Comparison of ENCODE assay signal across 30 cellular contexts in the genomic region with DNA sequence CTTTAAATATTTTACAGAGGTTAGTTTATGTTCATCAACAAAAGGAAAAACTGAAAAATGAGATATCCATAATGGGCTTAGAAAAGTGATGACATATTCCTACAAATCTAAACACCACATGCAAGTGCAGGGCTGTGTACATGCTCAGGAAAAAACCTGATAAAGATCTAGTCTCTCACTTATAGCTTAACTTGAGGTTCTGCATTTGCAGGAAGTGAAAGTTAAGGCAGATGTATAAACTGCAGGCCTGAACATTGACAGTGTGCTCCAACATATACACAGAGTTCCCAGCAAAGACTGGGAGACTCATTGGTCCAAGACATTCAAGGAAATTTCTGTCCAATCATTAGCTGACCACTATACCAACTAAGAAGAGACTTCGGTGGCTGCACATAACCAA.
DNase-seq lines count a peak whose midpoint lies in the region; ATAC-seq, FAIRE-seq and TF ChIP-seq lines count a peak whose summit lies in the region.
"Had no signal": no experiment of that assay in that cellular context is flagged by ENCODE, and none has a peak within 500 bp of the region (broad histone marks: within the 10 kb centered on the region; RNA-seq: fewer than 3 reads in every experiment).

No MANE protein-coding gene starts in this region.

- no peaks in the 10 kb centered on the region for H3K4me1 Mint-ChIP-seq in stimulated activated memory B cell treated with anti-CD40 and anti-IgM and Interleukin-4, amounts not matched to agents 10 μg/mL and 1 μg/mL and 100 μg/mL, for 72 hours
- no peaks in the 10 kb centered on the region for H3K4me1 Mint-ChIP-seq in activated T-helper 1 cell treated with anti-CD3 and anti-CD28 coated beads, Interleukin-12 subunit alpha, Interleukin-12 subunit beta, Interleukin-2, Interleukin-4 antibody, amounts not matched to agents 30 ng/mL and 10 ng/mL and 1 ng/mL, durations not matched to agents 14 hours and 24 hours and 36 hours (ENCODE audit: low read depth)
- H3K4me1 Mint-ChIP-seq: CD8-positive, alpha-beta memory T cell had no signal

- H3K36me3 Mint-ChIP-seq in stimulated activated memory B cell treated with anti-CD40 and anti-IgM and Interleukin-4, amounts not matched to agents 10 μg/mL and 1 μg/mL and 100 μg/mL, for 72 hours, result no peaks in the 10 kb centered on the region
- H3K36me3 Mint-ChIP-seq in activated T-helper 1 cell treated with anti-CD3 and anti-CD28 coated beads, Interleukin-12 subunit alpha, Interleukin-12 subunit beta, Interleukin-2, Interleukin-4 antibody, amounts not matched to agents 30 ng/mL and 10 ng/mL and 1 ng/mL, durations not matched to agents 14 hours and 24 hours and 36 hours (ENCODE audit: low read depth), result no peaks in the 10 kb centered on the region
- H3K36me3 Mint-ChIP-seq: IgD-negative memory B cell, natural killer cell had no signal

- H2AK5ac ChIP-seq in H1 (ENCODE audit: low read depth, low read length), result no peak overlapping the region

- no peak for TF ChIP-seq EP300 in H1 (IDR thresholded peaks at IDR 0.05; ENCODE audit: borderline replicate concordance in 1 of 2, low read depth in 2 of 2, low read length in 2 of 2)
- no peak for TF ChIP-seq EP300 in SK-N-SH (IDR thresholded peaks at IDR 0.05; ENCODE audit: borderline replicate concordance in 1 of 2, low read depth in 1 of 2, low read length in 1 of 2)

- CTCF ChIA-PET in H1 (lab: Charles Lee; ENCODE audit: partially characterized antibody), result interaction anchor here (0.9 to 1.0 kb wide), 2 partner anchors 66 kb away, joined by 3 to 4 read pairs; no protein-coding TSS in a partner anchor
- CTCF ChIA-PET in SK-N-SH (lab: Yijun Ruan, JAX), result no interaction called here

- H3K27ac Mint-ChIP-seq in stimulated activated memory B cell treated with anti-CD40 and anti-IgM and Interleukin-4, amounts not matched to agents 10 μg/mL and 1 μg/mL and 100 μg/mL, for 72 hours, result no peak overlapping the region
- H3K27ac Mint-ChIP-seq in activated T-helper 1 cell treated with anti-CD3 and anti-CD28 coated beads, Interleukin-12 subunit alpha, Interleukin-12 subunit beta, Interleukin-2, Interleukin-4 antibody, amounts not matched to agents 30 ng/mL and 10 ng/mL and 1 ng/mL, durations not matched to agents 14 hours and 24 hours and 36 hours, result no peak overlapping the region
- H3K27ac Mint-ChIP-seq: CD8-positive, alpha-beta memory T cell; IgD-negative memory B cell; natural killer cell had no signal

- no peaks in the 10 kb centered on the region for H3K79me2 ChIP-seq in H1 (ENCODE audit: control insufficient read depth in 1 of 2, insufficient read depth in 2 of 2, low read length in 2 of 2)
- no peaks in the 10 kb centered on the region for H3K79me2 ChIP-seq in SK-N-SH (ENCODE audit: insufficient read depth)

- no peaks in the 10 kb centered on the region for H3F3A ChIP-seq in SK-N-SH (replicated peaks; ENCODE audit: insufficient read depth)

- TF ChIP-seq CTCF in H1 (IDR thresholded peaks at IDR 0.05; ENCODE audit: control extremely low read depth in 1 of 3, insufficient read depth in 1 of 3, low read depth in 1 of 3, low read length in 3 of 3) (no peak), SK-N-SH (IDR thresholded peaks at IDR 0.05) (no peak)

- H3K9ac ChIP-seq in H1 (replicated peaks in 1 of 4; ENCODE audit: extremely low read depth in 1 of 4, low read depth in 3 of 4, low read length in 3 of 4), result no peak overlapping the region; a peak in 1 of 7 replicates
- no peak overlapping the region for H3K9ac ChIP-seq in SK-N-SH
- H3K9ac ChIP-seq: GM23248 had no signal

- H3K27ac ChIP-seq in H1 (ENCODE audit: low read depth, low read length) (peak overlapping the region; percentile 57; the same call in 1 of the 2 replicates), SK-N-SH (ENCODE audit: low read depth in 2 of 2, low read length in 1 of 2) (no peak overlapping the region)
- H3K27ac ChIP-seq: A549, adrenal gland, brain microvascular endothelial cell, GM23248, lower lobe of right lung, thoracic aorta, uterus, WERI-Rb-1 had no signal

- no peak overlapping the region for H2BK15ac ChIP-seq in H1 (ENCODE audit: low read length)

- H4K91ac ChIP-seq in H1 (replicated peaks; ENCODE audit: insufficient read length, low read length), result peak overlapping the region; percentile 13

- H3K4me1 ChIP-seq in H1 (replicated peaks in 1 of 4; ENCODE audit: control insufficient read depth in 3 of 4, insufficient read depth in 4 of 4, low read length in 3 of 4) (peaks cover 5 to 7% (median 6%) of the 10 kb centered on the region in 4 experiments; a peak in 5 of 7 replicates), SK-N-SH (ENCODE audit: control insufficient read depth in 1 of 2, insufficient read depth in 2 of 2, low read depth in 1 of 2, low read length in 1 of 2) (no peaks in the 10 kb centered on the region; a peak in 1 of 4 replicates)
- H3K4me1 ChIP-seq: A549, adrenal gland, lower lobe of right lung, uterus had no signal

- H3K4ac ChIP-seq in H1 (replicated peaks; ENCODE audit: insufficient read length, low read depth, low read length), result peak overlapping the region; percentile 88

- H3K27me3 ChIP-seq in H1 (replicated peaks in 1 of 4; ENCODE audit: control insufficient read depth in 3 of 4, extremely low read depth in 1 of 4, insufficient read depth in 3 of 4, low read length in 3 of 4) (no peaks in the 10 kb centered on the region; a peak in 1 of 7 replicates), SK-N-SH (ENCODE audit: insufficient read depth) (no peaks in the 10 kb centered on the region)
- H3K27me3 ChIP-seq: adrenal gland, brain microvascular endothelial cell, uterus had no signal

- H3K4me3 ChIP-seq in H1 (ENCODE audit: extremely low read depth in 1 of 4, insufficient read depth in 2 of 4, low read depth in 3 of 4, low read length in 4 of 4) (peak overlapping the region in 1 of 4 experiments; percentile 27; a peak in 1 of 8 replicates), SK-N-SH (ENCODE audit: low read depth in 2 of 2, low read length in 1 of 2) (no peak overlapping the region)
- H3K4me3 ChIP-seq: A549, adrenal gland, GM23248, lower lobe of right lung, thoracic aorta, uterus had no signal

- no peak for TF ChIP-seq RAD21 in H1 (IDR thresholded peaks at IDR 0.05 in 1 of 2, conservative IDR thresholded peaks at IDR 0.05 in 1 of 2; ENCODE audit: low read depth in 2 of 2, low read length in 2 of 2)
- TF ChIP-seq RAD21 in SK-N-SH (IDR thresholded peaks at IDR 0.05; ENCODE audit: low read length), result no peak

- ATAC-seq in GM18502 (IDR thresholded peaks at IDR 0.05; ENCODE audit: poor library complexity, unreplicated experiment) (peak; percentile 55), HG03175 (IDR thresholded peaks at IDR 0.05; ENCODE audit: unreplicated experiment) (peak; percentile 51)
- ATAC-seq in stimulated activated memory B cell treated with anti-CD40 and anti-IgM and Interleukin-4, amounts not matched to agents 10 μg/mL and 1 μg/mL and 100 μg/mL, for 72 hours, result no peak
- ATAC-seq: A549; activated T-cell treated with anti-CD3 and anti-CD28 coated beads, Interleukin-2, amount 50 U/mL, for 4 hours; lower lobe of right lung; natural killer cell; PC-3; stimulated activated naive CD8-positive, alpha-beta T cell treated with anti-CD3 and anti-CD28 coated beads, Interleukin-15, Interleukin-2, amounts not matched to agents 100 U/mL and 50 U/mL, for 24 hours had no signal

- peak overlapping the region; percentile 18 for H2BK120ac ChIP-seq in H1 (replicated peaks; ENCODE audit: low read depth, low read length)

- TF ChIP-seq POLR2A in H1 (IDR thresholded peaks at IDR 0.05; ENCODE audit: control extremely low read depth in 1 of 2, low read depth in 2 of 2, low read length in 2 of 2), result no peak

- POLR2A ChIA-PET in H1 (lab: Charles Lee; ENCODE audit: partially characterized antibody) (interaction anchor here (1.1 to 1.3 kb wide), 2 partner anchors 13 to 20 kb away, joined by 3 read pairs; no protein-coding TSS in a partner anchor), SK-N-SH (lab: Yijun Ruan, JAX) (no interaction called here)

- H2BK5ac ChIP-seq in H1 (ENCODE audit: low read depth, low read length), result peak overlapping the region; percentile 76; the same call in 1 of the 2 replicates

- peak overlapping the region; percentile 56 for H2BK12ac ChIP-seq in H1 (ENCODE audit: low read depth, low read length)

- no peak overlapping the region for H3K23ac ChIP-seq in H1 (ENCODE audit: insufficient read length)

- no peaks in the 10 kb centered on the region for H3K9me2 ChIP-seq in SK-N-SH

- H2AFZ ChIP-seq in H1 (ENCODE audit: low read length) (no peak overlapping the region), SK-N-SH (ENCODE audit: low read depth) (no peak overlapping the region)
- H2AFZ ChIP-seq: GM23248 had no signal

- no peak overlapping the region for H3K56ac ChIP-seq in H1 (replicated peaks; ENCODE audit: insufficient read length, low read depth, low read length)

- no peak overlapping the region for H3K14ac ChIP-seq in H1 (ENCODE audit: insufficient read length)

- H3K9me3 ChIP-seq in H1 (ENCODE audit: insufficient read depth in 2 of 2, low read depth in 1 of 2, low read length in 1 of 2) (peaks cover 35 to 51% of the 10 kb centered on the region in 2 experiments), SK-N-SH (no peaks in the 10 kb centered on the region)
- H3K9me3 ChIP-seq: A549, adrenal gland, lower lobe of right lung, thoracic aorta, uterus had no signal

- no peak overlapping the region for H4K8ac ChIP-seq in H1 (ENCODE audit: extremely low read depth, insufficient read depth, low read length)

- no peak for FAIRE-seq in H1 (lab: Jason Lieb, UNC)
- FAIRE-seq: A549 had no signal

- peak overlapping the region; percentile 99 for H2BK20ac ChIP-seq in H1 (ENCODE audit: low read length)

- H3K23me2 ChIP-seq in H1 (ENCODE audit: low read depth, low read length), result no peaks in the 10 kb centered on the region

- peaks cover 10% of the 10 kb centered on the region for H3K27me3 Mint-ChIP-seq in stimulated activated memory B cell treated with anti-CD40 and anti-IgM and Interleukin-4, amounts not matched to agents 10 μg/mL and 1 μg/mL and 100 μg/mL, for 72 hours
- H3K27me3 Mint-ChIP-seq in activated T-helper 1 cell treated with anti-CD3 and anti-CD28 coated beads, Interleukin-12 subunit alpha, Interleukin-12 subunit beta, Interleukin-2, Interleukin-4 antibody, amounts not matched to agents 30 ng/mL and 10 ng/mL and 1 ng/mL, durations not matched to agents 14 hours and 24 hours and 36 hours (ENCODE audit: insufficient read depth), result peaks cover 6% of the 10 kb centered on the region

- peak overlapping the region; percentile 75 for H4K5ac ChIP-seq in H1 (ENCODE audit: insufficient read length, low read depth, low read length)

- WGBS in H1 (ENCODE audit: extremely low coverage in 1 of 2, insufficient coverage in 1 of 2, insufficient read length in 1 of 2, insufficient replicate concordance in 2 of 2, low coverage in 1 of 2, low lambda C conversion rate in 2 of 2, missing lambda C conversion rate in 1 of 2), 2 experiments, result 93% methylated on average over 1 of the region's 1 CpG; no CpG with 5 or more reads in 1 of the 2 experiments
- WGBS in SK-N-SH (ENCODE audit: low lambda C conversion rate), result 36% methylated on average over 1 of the region's 1 CpG

- H3K4me2 ChIP-seq in H1 (ENCODE audit: insufficient read depth in 1 of 2, low read depth in 2 of 2, low read length in 2 of 2) (peak overlapping the region; percentile 7 to 12; a peak in 1 of 4 replicates), SK-N-SH (no peak overlapping the region)
- H3K4me2 ChIP-seq: A549 had no signal

- no peak overlapping the region for H3K4me3 Mint-ChIP-seq in stimulated activated memory B cell treated with anti-CD40 and anti-IgM and Interleukin-4, amounts not matched to agents 10 μg/mL and 1 μg/mL and 100 μg/mL, for 72 hours
- no peak overlapping the region for H3K4me3 Mint-ChIP-seq in activated T-helper 1 cell treated with anti-CD3 and anti-CD28 coated beads, Interleukin-12 subunit alpha, Interleukin-12 subunit beta, Interleukin-2, Interleukin-4 antibody, amounts not matched to agents 30 ng/mL and 10 ng/mL and 1 ng/mL, durations not matched to agents 14 hours and 24 hours and 36 hours
- H3K4me3 Mint-ChIP-seq: activated T-cell treated with anti-CD3 and anti-CD28 coated beads, Interleukin-2, amount 50 U/mL, for 4 hours; CD8-positive, alpha-beta memory T cell; IgD-negative memory B cell; natural killer cell had no signal

- H4K20me1 ChIP-seq in H1 (replicated peaks in 1 of 2; ENCODE audit: control insufficient read depth in 1 of 2, insufficient read depth in 2 of 2, low read length in 2 of 2), result no peaks in the 10 kb centered on the region
- H4K20me1 ChIP-seq in SK-N-SH (ENCODE audit: insufficient read depth), result no peaks in the 10 kb centered on the region

- peaks cover 3% of the 10 kb centered on the region for H3K9me3 Mint-ChIP-seq in stimulated activated memory B cell treated with anti-CD40 and anti-IgM and Interleukin-4, amounts not matched to agents 10 μg/mL and 1 μg/mL and 100 μg/mL, for 72 hours
- H3K9me3 Mint-ChIP-seq in activated T-helper 1 cell treated with anti-CD3 and anti-CD28 coated beads, Interleukin-12 subunit alpha, Interleukin-12 subunit beta, Interleukin-2, Interleukin-4 antibody, amounts not matched to agents 30 ng/mL and 10 ng/mL and 1 ng/mL, durations not matched to agents 14 hours and 24 hours and 36 hours, result no peaks in the 10 kb centered on the region
- H3K9me3 Mint-ChIP-seq: activated T-cell treated with anti-CD3 and anti-CD28 coated beads, Interleukin-2, amount 50 U/mL, for 4 hours; natural killer cell had no signal

- intact Hi-C loops in head of caudate nucleus (cut with DNase I), result no loop called here
- intact Hi-C loops in activated T-helper 1 cell treated with anti-CD3 and anti-CD28 coated beads, Interleukin-12 subunit alpha, Interleukin-12 subunit beta, Interleukin-2, Interleukin-4 antibody, amounts not matched to agents 30 ng/mL and 10 ng/mL and 1 ng/mL, durations not matched to agents 14 hours and 24 hours and 36 hours (cut with micrococcal nuclease), result no loop called here

- H3K36me3 ChIP-seq in H1 (ENCODE audit: control insufficient read depth in 2 of 4, insufficient read depth in 4 of 4, low read length in 3 of 4), result peaks cover 0 to 8% (median 4%) of the 10 kb centered on the region in 4 experiments; a peak in 3 of 8 replicates
- H3K36me3 ChIP-seq in SK-N-SH (replicated peaks in 1 of 2; ENCODE audit: control insufficient read depth in 1 of 2, insufficient read depth in 2 of 2, low read length in 1 of 2), result no peaks in the 10 kb centered on the region
- H3K36me3 ChIP-seq: adrenal gland, brain microvascular endothelial cell, lower lobe of right lung, thoracic aorta, uterus, WERI-Rb-1 had no signal

- peak overlapping the region; percentile 51; the same call in 1 of the 2 replicates for H3K18ac ChIP-seq in H1 (ENCODE audit: extremely low read depth, low read length)

- no peaks in the 10 kb centered on the region for H3K79me1 ChIP-seq in H1 (ENCODE audit: low read depth, low read length)

- DNase-seq in NOMO-1 treated with DMSO at 0.1 percent for 48 hours (lab: John Stamatoyannopoulos, UW; ENCODE audit: unreplicated experiment) (peak; percentile 81), H1 (ENCODE audit: low read depth in 1 of 2, low spot score in 2 of 2) (no peak), SK-N-SH (no peak), head of caudate nucleus (no peak)
- DNase-seq in activated T-helper 1 cell treated with anti-CD3 and anti-CD28 coated beads, Interleukin-12 subunit alpha, Interleukin-12 subunit beta, Interleukin-2, Interleukin-4 antibody, amounts not matched to agents 30 ng/mL and 10 ng/mL and 1 ng/mL, durations not matched to agents 14 hours and 24 hours and 36 hours (ENCODE audit: low spot score), result no peak
- DNase-seq: activated CD4-positive, alpha-beta T cell treated with anti-CD3 and anti-CD28 coated beads, Interleukin-2, amount 50 U/mL, for 1 hour; activated naive CD4-positive, alpha-beta T cell; activated T-cell treated with anti-CD3 and anti-CD28 coated beads, Interleukin-2, amount 50 U/mL, for 4 hours; adrenal gland; brain microvascular endothelial cell; CD8-positive, alpha-beta memory T cell; GM23248; kidney glomerular epithelial cell; lower lobe of right lung; natural killer cell; NCI-H2029 treated with DMSO at 0.1 percent for 48 hours; NCI-H345; NCI-H82; PC-3; stimulated activated naive CD8-positive, alpha-beta T cell treated with anti-CD3 and anti-CD28 coated beads, Interleukin-15, Interleukin-2, amounts not matched to agents 100 U/mL and 50 U/mL, for 24 hours; SW 1271; T-helper 9 cell; uterus; WERI-Rb-1 had no signal
